ENCODE assay signal across 8 cellular contexts in the genomic region with DNA sequence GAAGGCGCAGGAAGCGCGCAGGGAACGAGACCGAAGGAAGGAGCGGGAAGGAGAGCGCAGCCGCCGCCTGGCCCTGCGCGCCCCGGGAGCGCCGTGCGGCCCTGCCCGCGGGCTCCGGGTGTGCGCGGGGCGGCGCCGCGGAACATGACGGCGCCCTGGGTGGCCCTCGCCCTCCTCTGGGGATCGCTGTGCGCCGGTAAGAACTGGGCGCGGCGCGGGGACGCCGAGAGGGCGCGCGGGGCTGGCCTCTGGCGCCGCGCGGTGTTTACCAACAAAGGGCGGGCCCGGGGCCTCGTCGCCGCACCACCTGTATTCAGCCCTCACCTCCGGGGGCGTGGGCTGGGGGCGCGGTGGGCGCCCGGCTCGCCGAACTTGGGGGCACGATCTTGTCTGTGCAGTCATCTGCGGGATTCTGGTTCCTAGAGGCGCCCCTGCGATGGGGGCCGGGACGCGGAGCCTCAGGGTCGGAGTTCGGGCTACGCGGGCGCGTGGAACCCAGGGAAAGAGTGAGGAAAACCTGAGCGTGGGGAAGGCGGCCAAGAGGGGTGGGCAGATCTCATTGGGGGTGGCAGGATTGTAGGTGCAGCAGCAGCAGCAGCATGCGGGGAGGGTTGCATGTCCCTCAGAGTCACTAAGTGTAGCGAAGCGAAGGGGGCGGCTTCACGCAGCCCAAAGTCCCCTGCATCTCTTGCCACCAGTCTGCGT. TPM values are rescaled to one million over a fixed set of nuclear protein-coding genes. Genes with fewer than 3 reads are reported as not detected.
DNase-seq lines count a peak whose midpoint lies in the region; ATAC-seq and TF ChIP-seq lines count a peak whose summit lies in the region.

No MANE protein-coding gene starts in this region.

- peak overlapping the region; percentile 76 for H3K4me3 ChIP-seq in fibroblast of villous mesenchyme (ENCODE audit: low read depth, low read length)
- H3K4me3 ChIP-seq in neuron (ENCODE audit: low read length), result peak overlapping the region; percentile 99

- peaks cover 10% of the 10 kb centered on the region for H3K4me1 ChIP-seq in neuron (ENCODE audit: insufficient read depth, low read length)

- no peaks in the 10 kb centered on the region for H3K36me3 ChIP-seq in neuron (ENCODE audit: insufficient read depth, low read length)

- in situ Hi-C loops in KBM-7 (cut with MboI; ENCODE audit: low pct_unique_long_range_greater_than_20kb, low sequenced_read_pairs), result no loop called here

- ATAC-seq in GM21390 (IDR thresholded peaks at IDR 0.05; ENCODE audit: unreplicated experiment), result peak; percentile 47
- ATAC-seq in HG03039 (IDR thresholded peaks at IDR 0.05; ENCODE audit: unreplicated experiment), result no peak

- no peak for TF ChIP-seq CTCF in fibroblast of villous mesenchyme (IDR thresholded peaks at IDR 0.05; ENCODE audit: insufficient read depth, low read depth, low read length)

- H3K27me3 ChIP-seq in neuron (ENCODE audit: insufficient read depth, low read length), result no peaks in the 10 kb centered on the region

- no peak overlapping the region for H2AFZ ChIP-seq in neuron (ENCODE audit: low read depth, low read length)

- DNase-seq in EL (peak; percentile 34), KBM-7 (peak; percentile 32), fibroblast of villous mesenchyme (ENCODE audit: low read depth) (peak; percentile 21), ureter (ENCODE audit: low spot score) (no peak)
- peak; percentile 58 to 59 for DNase-seq in activated T-cell treated with anti-CD3 and anti-CD28 coated beads, Interleukin-2, amount 50 U/mL, for 48 hours

- H3K9me3 ChIP-seq in neuron (ENCODE audit: low read length), result no peaks in the 10 kb centered on the region

RNA-seq across cellular contexts. Expression of gene ACVR2B, which starts 0.6 kb away (rescaled TPM):
- 1.3 and 1.9 TPM in 2 replicates for total RNA-seq in fibroblast of villous mesenchyme
- total RNA-seq in ureter, result 11.8 TPM

RNA-seq across cellular contexts. Expression of gene EXOG, which starts 41.8 kb away (rescaled TPM):
- 12.9 and 15.1 TPM in 2 replicates for total RNA-seq in fibroblast of villous mesenchyme
- 26.1 TPM for total RNA-seq in ureter
